10 cellular contexts compared by ENCODE assay signal in the genomic region with DNA sequence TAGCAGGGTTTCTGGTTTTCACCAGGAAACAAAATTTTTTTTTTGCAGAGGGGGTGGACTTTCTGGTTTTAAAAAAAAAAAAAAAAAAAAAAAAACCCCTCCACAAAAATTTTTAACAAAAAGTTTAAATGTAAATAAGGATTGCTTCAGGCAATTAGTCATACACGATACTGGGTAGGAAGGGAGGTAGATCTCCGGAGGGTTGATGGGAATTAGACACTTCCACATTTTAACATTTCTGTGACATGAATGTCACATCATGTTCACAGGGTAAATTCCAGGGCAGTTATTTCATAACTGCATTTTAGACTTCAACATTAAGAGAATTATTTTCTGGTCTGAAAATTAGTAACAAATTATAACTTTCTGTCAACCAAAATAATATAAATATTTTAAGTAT. TPM values are rescaled to one million over a fixed set of nuclear protein-coding genes. Genes with fewer than 3 reads are reported as not detected.
DNase-seq lines count a peak whose midpoint lies in the region; ATAC-seq and TF ChIP-seq lines count a peak whose summit lies in the region.
"Had no signal": no experiment of that assay in that cellular context is flagged by ENCODE, and none has a peak within 500 bp of the region (broad histone marks: within the 10 kb centered on the region; RNA-seq: fewer than 3 reads in every experiment).

No MANE protein-coding gene starts in this region.

- ATAC-seq in activated T-helper 17 cell treated with anti-CD3 and anti-CD28 coated beads, Interleukin-2, amount 50 U/mL, for 72 hours (replicated peaks): no peak
- ATAC-seq in left lung (peak; percentile 74), GM19397 (IDR thresholded peaks at IDR 0.05; ENCODE audit: unreplicated experiment) (no peak)

- peaks cover 38 to 62% of the 10 kb centered on the region in 2 donors for H3K36me3 Mint-ChIP-seq in CD14-positive monocyte
- H3K36me3 Mint-ChIP-seq in activated T-helper 17 cell treated with anti-CD3 and anti-CD28 coated beads, Interleukin-2, amount 50 U/mL, for 72 hours (ENCODE audit: low read depth): peaks cover 93% of the 10 kb centered on the region

- H3K36me3 ChIP-seq in left lung (peaks cover 0 to 44% of the 10 kb centered on the region in 2 donors), H7 (replicated peaks; ENCODE audit: control insufficient read depth, insufficient read depth, low read length) (peaks cover 16% of the 10 kb centered on the region), WERI-Rb-1 (peaks cover 67% of the 10 kb centered on the region)

- TF ChIP-seq CTCF in CD14-positive monocyte (IDR thresholded peaks at IDR 0.05): no peak
- no peak for TF ChIP-seq CTCF in left lung (IDR thresholded peaks at IDR 0.05)
- no peak for TF ChIP-seq CTCF in WERI-Rb-1 (IDR thresholded peaks at IDR 0.05; ENCODE audit: low read depth, low read length)

- DNase-seq in CD14-positive monocyte (ENCODE audit: low spot score): no peak
- peak; percentile 56 to 64 for DNase-seq in Kasumi-1 (lab: John Stamatoyannopoulos, UW)
- DNase-seq in left lung: no peak
- no peak for DNase-seq in H7
- DNase-seq in WERI-Rb-1: no peak
- DNase-seq in NCI-H1048 (lab: John Stamatoyannopoulos, UW): no peak
- DNase-seq: DMS 273 treated with DMSO at 0.1 percent for 48 hours, MM.1S had no signal

- H3K4me3 ChIP-seq in left lung: no peak overlapping the region
- no peak overlapping the region for H3K4me3 ChIP-seq in H7 (ENCODE audit: insufficient read depth, low read depth, low read length)
- no peak overlapping the region for H3K4me3 ChIP-seq in WERI-Rb-1 (ENCODE audit: low read depth, low read length)

- no peaks in the 10 kb centered on the region for H3K27me3 Mint-ChIP-seq in CD14-positive monocyte (ENCODE audit: low read depth in 3 of 3)
- H3K27me3 Mint-ChIP-seq in activated T-helper 17 cell treated with anti-CD3 and anti-CD28 coated beads, Interleukin-2, amount 50 U/mL, for 72 hours: no peaks in the 10 kb centered on the region

- intact Hi-C loops in CD14-positive monocyte (cut with micrococcal nuclease) (loop anchor here in 1 of 2 donors (10.0 kb wide), 1 partner anchor 57 kb away; no protein-coding TSS in a partner anchor), left lung (cut with DNase I) (no loop called here)

- H3K27me3 ChIP-seq in left lung (no peaks in the 10 kb centered on the region), H7 (ENCODE audit: control insufficient read depth, insufficient read depth, low read length) (no peaks in the 10 kb centered on the region), WERI-Rb-1 (ENCODE audit: insufficient read depth, low read depth, severe bottlenecking) (no peaks in the 10 kb centered on the region)

- H3K4me1 Mint-ChIP-seq in CD14-positive monocyte: peaks cover 41% of the 10 kb centered on the region
- peaks cover 30% of the 10 kb centered on the region for H3K4me1 Mint-ChIP-seq in activated T-helper 17 cell treated with anti-CD3 and anti-CD28 coated beads, Interleukin-2, amount 50 U/mL, for 72 hours

- peak overlapping the region in 1 of 2 donors; percentile 62 for H3K27ac ChIP-seq in left lung
- no peak overlapping the region for H3K27ac ChIP-seq in WERI-Rb-1

- peaks cover 0 to 4% (median 0%) of the 10 kb centered on the region in 7 donors for H3K9me3 Mint-ChIP-seq in CD14-positive monocyte
- H3K9me3 Mint-ChIP-seq in activated T-helper 17 cell treated with anti-CD3 and anti-CD28 coated beads, Interleukin-2, amount 50 U/mL, for 72 hours: no peaks in the 10 kb centered on the region

- H3K9me3 ChIP-seq in left lung (no peaks in the 10 kb centered on the region), WERI-Rb-1 (ENCODE audit: severe bottlenecking) (no peaks in the 10 kb centered on the region)

- H3K4me3 Mint-ChIP-seq in CD14-positive monocyte: no peak overlapping the region
- H3K4me3 Mint-ChIP-seq in activated T-helper 17 cell treated with anti-CD3 and anti-CD28 coated beads, Interleukin-2, amount 50 U/mL, for 72 hours: no peak overlapping the region

- peaks cover 8 to 60% of the 10 kb centered on the region in 2 donors for H3K4me1 ChIP-seq in left lung

- H3K27ac Mint-ChIP-seq in CD14-positive monocyte: peak overlapping the region; percentile 81 to 94 (median 91)
- peak overlapping the region; percentile 63 for H3K27ac Mint-ChIP-seq in activated T-helper 17 cell treated with anti-CD3 and anti-CD28 coated beads, Interleukin-2, amount 50 U/mL, for 72 hours

RNA-seq across cellular contexts. Expression of gene NUP98, which starts 15.9 kb away (rescaled TPM):
- polyA plus RNA-seq in CD14-positive monocyte: 10 to 100 TPM; 19.6 to 28.5 TPM
- total RNA-seq in activated T-helper 17 cell treated with anti-CD3 and anti-CD28 coated beads, Interleukin-2, amount 50 U/mL, for 72 hours: 100 to 1,000 TPM; 126 to 149 TPM
- total RNA-seq in left lung: 10 to 100 TPM; 59.9 to 66.8 TPM
- 126 and 132 TPM in 2 replicates for total RNA-seq in H7 (2014; rRNA removed; shearing (Covaris generic))

RNA-seq across cellular contexts. Expression of gene PGAP2, which starts 26.9 kb away (rescaled TPM):
- 1 to 10 TPM; 5.8 to 6.8 TPM for polyA plus RNA-seq in CD14-positive monocyte
- total RNA-seq in activated T-helper 17 cell treated with anti-CD3 and anti-CD28 coated beads, Interleukin-2, amount 50 U/mL, for 72 hours: 10 to 100 TPM; 25.6 to 31.8 TPM
- 10 to 100 TPM; 19.5 to 26.5 TPM for total RNA-seq in left lung
- 17.3 and 21.0 TPM in 2 replicates for total RNA-seq in H7 (2014; rRNA removed; shearing (Covaris generic))

RNA-seq across cellular contexts. Expression of gene RHOG, which starts 59.3 kb away (rescaled TPM):
- 100 to 1,000 TPM; 315 to 458 TPM for polyA plus RNA-seq in CD14-positive monocyte
- total RNA-seq in activated T-helper 17 cell treated with anti-CD3 and anti-CD28 coated beads, Interleukin-2, amount 50 U/mL, for 72 hours: 100 to 1,000 TPM; 151 to 154 TPM
- 100 to 1,000 TPM in 1 of 2 donors, 10 to 100 TPM in 1; 57.1 to 109 TPM for total RNA-seq in left lung
- total RNA-seq in H7 (2014; rRNA removed; shearing (Covaris generic)): 14.9 and 20.2 TPM in 2 replicates

Comparison
In these comparisons a context has a peak if more than half of its experiments do, and no peak if none do; other contexts are left out.
1. DNase-seq: peak in Kasumi-1 (2 of 2); none in CD14-positive monocyte (single experiment), left lung (0 of 2), H7 (single experiment), WERI-Rb-1 (single experiment) and NCI-H1048 (single experiment).